ENCODE assay signal across 12 cellular contexts in genomic region chr14:36271222-36271621, GRCh38.
"Had no signal": no experiment of that assay in that cellular context is flagged by ENCODE, and none has a peak within 500 bp of the region (broad histone marks: within the 10 kb centered on the region; RNA-seq: fewer than 3 reads in every experiment).

No MANE protein-coding gene starts in this region.

- ATAC-seq: activated T-helper 17 cell treated with anti-CD3 and anti-CD28 coated beads, Interleukin-2, amount 50 U/mL, for 72 hours; gastroesophageal sphincter; heart right ventricle; right lobe of liver had no signal

- H3K27ac ChIP-seq: ascending aorta, gastroesophageal sphincter, heart right ventricle, ovary, right lobe of liver, stomach, testis, VCaP had no signal

- DNase-seq: activated CD4-positive, alpha-beta T cell treated with anti-CD3 and anti-CD28 coated beads, Interleukin-2, amount 50 U/mL, for 48 hours; activated naive CD4-positive, alpha-beta T cell treated with anti-CD3 and anti-CD28 coated beads, Interleukin-2, amount 10 ng/mL, durations not matched to agents 7 days and 5 days; heart right ventricle; ovary; right lobe of liver; stomach; testis had no signal

- H3K4me3 ChIP-seq: ascending aorta, gastroesophageal sphincter, heart right ventricle, ovary, right lobe of liver, testis had no signal

- H3K36me3 Mint-ChIP-seq: activated naive CD4-positive, alpha-beta T cell treated with anti-CD3 and anti-CD28 coated beads, Interleukin-2, amount 10 ng/mL, durations not matched to agents 7 days and 5 days had no signal

- H3K27ac Mint-ChIP-seq: activated naive CD4-positive, alpha-beta T cell treated with anti-CD3 and anti-CD28 coated beads, Interleukin-2, amount 10 ng/mL, durations not matched to agents 7 days and 5 days; activated T-helper 17 cell treated with anti-CD3 and anti-CD28 coated beads, Interleukin-2, amount 50 U/mL, for 72 hours; dendritic cell treated with granulocyte-macrophage colony-stimulating factor and Interleukin-4, amounts not matched to agents 40 ng/mL and 50 ng/mL, for 4 days had no signal

- H3K36me3 ChIP-seq: ascending aorta, gastroesophageal sphincter, heart right ventricle, ovary, right lobe of liver, stomach had no signal

- H3K4me3 Mint-ChIP-seq: activated naive CD4-positive, alpha-beta T cell treated with anti-CD3 and anti-CD28 coated beads, Interleukin-2, amount 10 ng/mL, durations not matched to agents 7 days and 5 days; dendritic cell treated with granulocyte-macrophage colony-stimulating factor and Interleukin-4, amounts not matched to agents 40 ng/mL and 50 ng/mL, for 4 days had no signal

- H3K9me3 ChIP-seq: ascending aorta, gastroesophageal sphincter, heart right ventricle, ovary, right lobe of liver, stomach, testis had no signal

- H3K9me3 Mint-ChIP-seq: activated naive CD4-positive, alpha-beta T cell treated with anti-CD3 and anti-CD28 coated beads, Interleukin-2, amount 10 ng/mL, durations not matched to agents 7 days and 5 days; activated T-helper 17 cell treated with anti-CD3 and anti-CD28 coated beads, Interleukin-2, amount 50 U/mL, for 72 hours; dendritic cell treated with granulocyte-macrophage colony-stimulating factor and Interleukin-4, amounts not matched to agents 40 ng/mL and 50 ng/mL, for 4 days had no signal

- H3K27me3 ChIP-seq: ascending aorta, ovary, testis had no signal
